ENCODE assay signal across 37 cellular contexts in the genomic region with DNA sequence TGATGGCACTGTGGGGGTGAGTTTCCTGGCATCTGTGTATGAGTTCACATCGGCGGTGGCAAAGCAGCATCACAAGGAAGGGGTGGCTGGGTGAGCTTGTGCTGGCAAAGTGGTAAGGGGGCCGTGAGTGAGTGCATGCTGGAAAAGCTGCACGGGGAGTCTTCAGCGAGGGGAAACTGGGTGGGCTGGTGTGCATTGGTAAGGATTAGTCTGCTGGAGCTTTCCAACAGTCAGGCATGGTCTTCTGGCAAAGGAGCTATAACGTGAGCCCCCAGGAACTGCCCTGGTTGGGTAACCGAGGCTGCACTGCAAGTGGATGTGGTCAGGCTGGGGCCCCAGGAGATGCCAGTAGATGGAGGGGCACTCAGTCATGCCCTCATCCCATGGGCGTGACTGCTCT. TPM values are rescaled to one million over a fixed set of nuclear protein-coding genes. Genes with fewer than 3 reads are reported as not detected.
"Had no signal": no experiment of that assay in that cellular context is flagged by ENCODE, and none has a peak within 500 bp of the region (broad histone marks: within the 10 kb centered on the region; RNA-seq: fewer than 3 reads in every experiment).

No MANE protein-coding gene starts in this region.

- H3K9me3 ChIP-seq: adrenal gland, body of pancreas, breast epithelium had no signal

- FAIRE-seq: astrocyte, TTC549 had no signal

- H3K4me1 ChIP-seq: adrenal gland, body of pancreas, breast epithelium had no signal

- DNase-seq: activated B cell treated with CpG ODN at 0.5 μM for 24 hours; activated CD4-positive, alpha-beta memory T cell treated with anti-CD3 and anti-CD28 coated beads for 36 hours; activated CD4-positive, alpha-beta T cell treated with anti-CD3 and anti-CD28 coated beads for 4 hours; activated CD4-positive, alpha-beta T cell treated with anti-CD3 and anti-CD28 coated beads, Interleukin-2, amount 10 ng/mL, durations not matched to agents 24 days and 14 days; activated CD4-positive, alpha-beta T cell treated with anti-CD3 and anti-CD28 coated beads, Interleukin-2, amount 50 U/mL, for 1 hour; activated CD4-positive, alpha-beta T cell treated with anti-CD3 and anti-CD28 coated beads, Interleukin-2, amount 50 U/mL, for 4 hours; activated CD4-positive, CD25-positive, alpha-beta regulatory T cell treated with anti-CD3 and anti-CD28 coated beads, Interleukin-2, amount 50 U/mL, for 72 hours; activated CD8-positive, alpha-beta memory T cell treated with anti-CD3 and anti-CD28 coated beads, Interleukin-2, amount 50 U/mL, for 4 hours; activated CD8-positive, alpha-beta T cell treated with anti-CD3 and anti-CD28 coated beads for 36 hours; activated effector memory CD4-positive, alpha-beta T cell treated with anti-CD3 and anti-CD28 coated beads, Interleukin-2, amount 50 U/mL, for 16 hours; activated gamma-delta T cell treated with Interleukin-2 at 50 U/mL for 16 hours; activated naive CD4-positive, alpha-beta T cell; activated naive CD4-positive, alpha-beta T cell treated with anti-CD3 and anti-CD28 coated beads for 36 hours; activated naive CD4-positive, alpha-beta T cell treated with anti-CD3 and anti-CD28 coated beads, Interleukin-2, amount 50 U/mL, for 16 hours; activated naive CD8-positive, alpha-beta T cell treated with anti-CD3 and anti-CD28 coated beads for 36 hours; activated T-cell treated with anti-CD3 and anti-CD28 coated beads for 4 hours; activated T-cell treated with anti-CD3 and anti-CD28 coated beads, Interleukin-2, amount 50 U/mL, for 1 hour; activated T-cell treated with anti-CD3 and anti-CD28 coated beads, Interleukin-2, amount 50 U/mL, for 4 hours; activated T-cell treated with anti-CD3 and anti-CD28 coated beads, Interleukin-2, amount 50 U/mL, for 72 hours; adrenal gland; amniotic stem cell; aorta; body of pancreas; brain microvascular endothelial cell; central memory CD4-positive, alpha-beta T cell; T-helper 1 cell; T-helper 2 cell; T-helper 9 cell had no signal

- H3K27me3 ChIP-seq: adrenal gland, body of pancreas, brain microvascular endothelial cell, breast epithelium had no signal

- H3K27ac ChIP-seq: adrenal gland, body of pancreas, brain microvascular endothelial cell, breast epithelium, VCaP had no signal

- H3K36me3 ChIP-seq: adrenal gland, brain microvascular endothelial cell had no signal

- ATAC-seq: activated CD8-positive, alpha-beta T cell treated with anti-CD3 and anti-CD28 coated beads for 36 hours; activated naive CD4-positive, alpha-beta T cell treated with anti-CD3 and anti-CD28 coated beads, Interleukin-2, amount 50 U/mL, for 72 hours; activated T-cell treated with anti-CD3 and anti-CD28 coated beads, Interleukin-2, amount 50 U/mL, for 4 hours; activated T-cell treated with anti-CD3 and anti-CD28 coated beads, Interleukin-2, amount 50 U/mL, for 72 hours; activated T-helper 17 cell treated with anti-CD3 and anti-CD28 coated beads, Interleukin-2, amount 50 U/mL, for 72 hours; body of pancreas had no signal

- H3K4me3 ChIP-seq: adrenal gland, body of pancreas, breast epithelium had no signal

RNA-seq across cellular contexts. Expression of a gene that starts 30.7 kb away (rescaled TPM):
- total RNA-seq: activated B cell treated with CpG ODN at 0.5 μM for 24 hours; activated CD4-positive, alpha-beta memory T cell treated with anti-CD3 and anti-CD28 coated beads for 36 hours; activated CD4-positive, alpha-beta T cell treated with anti-CD3 and anti-CD28 coated beads, Interleukin-2, amount 10 ng/mL, durations not matched to agents 24 days and 14 days; activated CD8-positive, alpha-beta memory T cell treated with anti-CD3 and anti-CD28 coated beads for 36 hours; activated CD8-positive, alpha-beta T cell treated with anti-CD3 and anti-CD28 coated beads for 36 hours; activated naive CD4-positive, alpha-beta T cell treated with anti-CD3 and anti-CD28 coated beads for 36 hours; activated naive CD4-positive, alpha-beta T cell treated with anti-CD3 and anti-CD28 coated beads, Interleukin-2, amount 50 U/mL, for 72 hours; activated naive CD8-positive, alpha-beta T cell treated with anti-CD3 and anti-CD28 coated beads for 36 hours; activated T-cell treated with anti-CD3 and anti-CD28 coated beads, Interleukin-2, amount 50 U/mL, for 4 hours; activated T-cell treated with anti-CD3 and anti-CD28 coated beads, Interleukin-2, amount 50 U/mL, for 72 hours; activated T-helper 1 cell treated with anti-CD3 and anti-CD28 coated beads, Interleukin-12 subunit alpha, Interleukin-12 subunit beta, Interleukin-2, Interleukin-4 antibody, amounts not matched to agents 30 ng/mL and 10 ng/mL and 1 ng/mL, durations not matched to agents 14 hours and 24 hours and 36 hours; activated T-helper 17 cell treated with anti-CD3 and anti-CD28 coated beads, Interleukin-2, amount 50 U/mL, for 72 hours; aorta; astrocyte; body of pancreas; cardiac septum had no signal
- polyA plus RNA-seq: adrenal gland, aorta had no signal
